ENCODE assay signal across 1 cellular context in genomic region chr20:46703435-46703834, GRCh38.
TF ChIP-seq lines count a peak whose summit lies in the region.

No MANE protein-coding gene starts in this region.

TF ChIP-seq in HepG2, 621 proteins besides CTCF, POLR2A, EP300 and RAD21 (continued from another document and continues in another):
- TF ChIP-seq ZNF276 (CRISPR knock-in tag; IDR thresholded peaks at IDR 0.05; ENCODE audit: low read depth) (no peak), POLR2AphosphoS5 (IDR thresholded peaks at IDR 0.05; ENCODE audit: low read depth, low read length) (no peak), HNRNPH1 (optimal IDR thresholded peaks at IDR 0.05; ENCODE audit: low read depth, low read length) (no peak), RFXAP (CRISPR knock-in tag; IDR thresholded peaks at IDR 0.05; ENCODE audit: borderline replicate concordance) (no peak), MAF1 (CRISPR knock-in tag; IDR thresholded peaks at IDR 0.05; ENCODE audit: borderline replicate concordance) (no peak), SMYD3 (CRISPR knock-in tag; IDR thresholded peaks at IDR 0.05) (no peak), ZBED4 (CRISPR knock-in tag; IDR thresholded peaks at IDR 0.05; ENCODE audit: borderline replicate concordance) (no peak), ZBTB14 (CRISPR knock-in tag; IDR thresholded peaks at IDR 0.05) (no peak), FLYWCH1 (CRISPR knock-in tag; IDR thresholded peaks at IDR 0.05) (no peak), AGO2 (optimal IDR thresholded peaks at IDR 0.05; ENCODE audit: low read depth, low read length) (no peak), HNF1B (CRISPR knock-in tag; IDR thresholded peaks at IDR 0.05) (no peak), ARNT (IDR thresholded peaks at IDR 0.05) (no peak), GFI1 (CRISPR knock-in tag; IDR thresholded peaks at IDR 0.05; ENCODE audit: borderline replicate concordance) (no peak), USF2 (IDR thresholded peaks at IDR 0.05; ENCODE audit: low read depth, low read length) (no peak), USF2 (CRISPR knock-in tag; IDR thresholded peaks at IDR 0.05; ENCODE audit: borderline replicate concordance) (no peak), TEAD3 (CRISPR knock-in tag; optimal IDR thresholded peaks at IDR 0.05; ENCODE audit: borderline replicate concordance) (peak; percentile 9), HNRNPLL (IDR thresholded peaks at IDR 0.05; ENCODE audit: low read depth, low read length, poor library complexity, severe bottlenecking) (no peak), GMEB1 (CRISPR knock-in tag; IDR thresholded peaks at IDR 0.05; ENCODE audit: borderline replicate concordance) (no peak), PHF21A (CRISPR knock-in tag; IDR thresholded peaks at IDR 0.05) (no peak), MAX (IDR thresholded peaks at IDR 0.05) (no peak), ZFP90 (CRISPR knock-in tag; IDR thresholded peaks at IDR 0.05; ENCODE audit: borderline replicate concordance) (no peak), ZNF775 (CRISPR knock-in tag; IDR thresholded peaks at IDR 0.05; ENCODE audit: borderline replicate concordance) (no peak), BCL6 (CRISPR knock-in tag; IDR thresholded peaks at IDR 0.05) (no peak), HNF1A (IDR thresholded peaks at IDR 0.05; ENCODE audit: low read depth) (no peak), HNF1A (CRISPR knock-in tag; IDR thresholded peaks at IDR 0.05; ENCODE audit: borderline replicate concordance) (no peak), ZNF496 (CRISPR knock-in tag; IDR thresholded peaks at IDR 0.05; ENCODE audit: insufficient replicate concordance) (no peak), SOX6 (IDR thresholded peaks at IDR 0.05) (no peak), SOX6 (CRISPR knock-in tag; IDR thresholded peaks at IDR 0.05) (0 out of 2 replicates have a peak, but pooled peaks have one; percentile 28), POGZ (CRISPR knock-in tag; IDR thresholded peaks at IDR 0.05) (peak; percentile 73), THAP11 (CRISPR knock-in tag; IDR thresholded peaks at IDR 0.05) (0 out of 2 replicates have a peak, but pooled peaks have one; percentile 24), NFYC (CRISPR knock-in tag; IDR thresholded peaks at IDR 0.05) (peak; percentile 74), SMARCC2 (IDR thresholded peaks at IDR 0.05) (0 out of 2 replicates have a peak, but pooled peaks have one; percentile 41), ZNF256 (CRISPR knock-in tag; conservative IDR thresholded peaks at IDR 0.05) (no peak), ZBTB10 (CRISPR knock-in tag; IDR thresholded peaks at IDR 0.05; ENCODE audit: borderline replicate concordance) (no peak), ZNF329 (CRISPR knock-in tag; IDR thresholded peaks at IDR 0.05; ENCODE audit: low read depth) (no peak), HMG20A (CRISPR knock-in tag; IDR thresholded peaks at IDR 0.05; ENCODE audit: borderline replicate concordance) (no peak), EHMT2 (IDR thresholded peaks at IDR 0.05; ENCODE audit: borderline replicate concordance, low read depth, low read length) (peak; percentile 49; the same call in 1 of the 2 replicates), DNMT1 (CRISPR knock-in tag; IDR thresholded peaks at IDR 0.05) (no peak), ZNF136 (CRISPR knock-in tag; IDR thresholded peaks at IDR 0.05; ENCODE audit: low read depth) (no peak)
